In the genomic region with DNA sequence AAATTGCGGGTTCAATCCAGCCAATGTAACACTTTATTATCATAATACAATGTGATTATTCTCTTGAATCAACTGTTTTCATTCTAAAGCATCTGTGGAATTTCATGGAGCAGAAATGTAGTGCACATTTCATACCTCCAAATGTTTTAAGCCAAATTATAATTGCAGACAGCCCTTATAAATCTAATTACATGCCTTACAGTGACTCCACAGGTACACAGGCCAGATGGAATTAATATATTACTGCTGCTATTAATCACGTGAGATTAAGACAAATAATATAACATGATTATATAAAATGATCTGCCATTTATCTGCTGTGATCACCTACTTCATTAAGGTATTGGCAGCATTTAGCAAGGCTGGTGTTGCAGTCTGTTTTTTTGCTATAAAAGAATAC, we compare ENCODE assay signal across 16 cellular contexts. TPM values are rescaled to one million over a fixed set of nuclear protein-coding genes. Genes with fewer than 3 reads are reported as not detected.
DNase-seq lines count a peak whose midpoint lies in the region; ATAC-seq and TF ChIP-seq lines count a peak whose summit lies in the region.
"Had no signal": no experiment of that assay in that cellular context is flagged by ENCODE, and none has a peak within 500 bp of the region (broad histone marks: within the 10 kb centered on the region; RNA-seq: fewer than 3 reads in every experiment).

No MANE protein-coding gene starts in this region.

- no peak overlapping the region for H2AFZ ChIP-seq in Karpas-422 (ENCODE audit: low read length)

- H3K27ac ChIP-seq in Karpas-422 (ENCODE audit: low read length), result no peak overlapping the region
- H3K27ac ChIP-seq: 22Rv1; A549; BLaER1 treated with 17β-estradiol and CSF1 and Interleukin-3, amounts not matched to agents 10 nM and 100 nM; C4-2B had no signal

- H4K20me1 ChIP-seq in Karpas-422 (ENCODE audit: insufficient read depth, low read depth, low read length), result no peaks in the 10 kb centered on the region
- H4K20me1 ChIP-seq: BLaER1 treated with 17β-estradiol and CSF1 and Interleukin-3, amounts not matched to agents 10 nM and 100 nM had no signal

- no peak overlapping the region for H3K9ac ChIP-seq in Karpas-422 (ENCODE audit: low read length)
- H3K9ac ChIP-seq: BLaER1 treated with 17β-estradiol and CSF1 and Interleukin-3, amounts not matched to agents 10 nM and 100 nM had no signal

- H3K27me3 ChIP-seq in Karpas-422 (ENCODE audit: low read length), result no peaks in the 10 kb centered on the region
- H3K27me3 ChIP-seq: BLaER1 treated with 17β-estradiol and CSF1 and Interleukin-3, amounts not matched to agents 10 nM and 100 nM had no signal

- H3K4me3 ChIP-seq in Karpas-422 (ENCODE audit: low read length), result no peak overlapping the region
- H3K4me3 ChIP-seq: A549; BLaER1 treated with 17β-estradiol and CSF1 and Interleukin-3, amounts not matched to agents 10 nM and 100 nM had no signal

- H3K36me3 ChIP-seq in Karpas-422 (ENCODE audit: insufficient read depth, low read length), result no peaks in the 10 kb centered on the region
- H3K36me3 ChIP-seq: BLaER1 treated with 17β-estradiol and CSF1 and Interleukin-3, amounts not matched to agents 10 nM and 100 nM had no signal

- no peak overlapping the region for H3K4me2 ChIP-seq in Karpas-422 (ENCODE audit: low read depth, low read length, poor library complexity, severe bottlenecking)
- H3K4me2 ChIP-seq: A549; BLaER1 treated with 17β-estradiol and CSF1 and Interleukin-3, amounts not matched to agents 10 nM and 100 nM had no signal

- DNase-seq in Karpas-422, result peak; percentile 11
- DNase-seq in NCI-H82 treated with DMSO at 0.1 percent for 48 hours (lab: John Stamatoyannopoulos, UW; ENCODE audit: unreplicated experiment), result peak; percentile 38
- DNase-seq in T-helper 2 cell, result no peak
- DNase-seq: AML-193; Caco-2; Calu3; CD4-positive, alpha-beta T cell; CD8-positive, alpha-beta T cell; DMS79 treated with DMSO at 0.1 percent for 48 hours; GF-D8 had no signal

- H3K4me1 ChIP-seq in Karpas-422 (ENCODE audit: low read length), result no peaks in the 10 kb centered on the region
- H3K4me1 ChIP-seq: A549; BLaER1 treated with 17β-estradiol and CSF1 and Interleukin-3, amounts not matched to agents 10 nM and 100 nM; Caco-2 had no signal

- no peaks in the 10 kb centered on the region for H3K9me3 ChIP-seq in Karpas-422 (ENCODE audit: low read length)
- H3K9me3 ChIP-seq: A549, Caco-2 had no signal

- H3K79me2 ChIP-seq in Karpas-422 (ENCODE audit: low read length), result no peaks in the 10 kb centered on the region

- ATAC-seq in SK-N-SH treated with all-trans-retinoic acid at 6 μM for 48 hours, result peak; percentile 62
- ATAC-seq in HG03025 (IDR thresholded peaks at IDR 0.05; ENCODE audit: low FRiP score, unreplicated experiment), result no peak
- ATAC-seq: A549; CD8-positive, alpha-beta T cell had no signal

- H3K9me2 ChIP-seq in Karpas-422 (replicated peaks; ENCODE audit: insufficient read depth, low read length), result no peaks in the 10 kb centered on the region

TF ChIP-seq in SK-N-SH treated with all-trans-retinoic acid at 6 μM for 48 hours, 23 proteins besides CTCF, POLR2A, EP300 and RAD21:
- TF ChIP-seq ZFP30 (CRISPR knock-in tag; IDR thresholded peaks at IDR 0.05) (no peak), ARNTL (CRISPR knock-in tag; IDR thresholded peaks at IDR 0.05; ENCODE audit: borderline replicate concordance, low read depth) (no peak), TCF4 (CRISPR knock-in tag; IDR thresholded peaks at IDR 0.05; ENCODE audit: borderline replicate concordance) (peak; percentile 57), ISL1 (CRISPR knock-in tag; IDR thresholded peaks at IDR 0.05) (peak; percentile 53), ZNF70 (CRISPR knock-in tag; IDR thresholded peaks at IDR 0.05) (no peak), BACH2 (CRISPR knock-in tag; IDR thresholded peaks at IDR 0.05; ENCODE audit: borderline replicate concordance) (no peak), ZNF8 (CRISPR knock-in tag; IDR thresholded peaks at IDR 0.05) (no peak), GLIS3 (CRISPR knock-in tag; IDR thresholded peaks at IDR 0.05) (no peak)
- TF ChIP-seq, protein P1, sequence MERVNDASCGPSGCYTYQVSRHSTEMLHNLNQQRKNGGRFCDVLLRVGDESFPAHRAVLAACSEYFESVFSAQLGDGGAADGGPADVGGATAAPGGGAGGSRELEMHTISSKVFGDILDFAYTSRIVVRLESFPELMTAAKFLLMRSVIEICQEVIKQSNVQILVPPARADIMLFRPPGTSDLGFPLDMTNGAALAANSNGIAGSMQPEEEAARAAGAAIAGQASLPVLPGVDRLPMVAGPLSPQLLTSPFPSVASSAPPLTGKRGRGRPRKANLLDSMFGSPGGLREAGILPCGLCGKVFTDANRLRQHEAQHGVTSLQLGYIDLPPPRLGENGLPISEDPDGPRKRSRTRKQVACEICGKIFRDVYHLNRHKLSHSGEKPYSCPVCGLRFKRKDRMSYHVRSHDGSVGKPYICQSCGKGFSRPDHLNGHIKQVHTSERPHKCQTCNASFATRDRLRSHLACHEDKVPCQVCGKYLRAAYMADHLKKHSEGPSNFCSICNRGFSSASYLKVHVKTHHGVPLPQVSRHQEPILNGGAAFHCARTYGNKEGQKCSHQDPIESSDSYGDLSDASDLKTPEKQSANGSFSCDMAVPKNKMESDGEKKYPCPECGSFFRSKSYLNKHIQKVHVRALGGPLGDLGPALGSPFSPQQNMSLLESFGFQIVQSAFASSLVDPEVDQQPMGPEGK (CRISPR knock-in tag; IDR thresholded peaks at IDR 0.05; ENCODE audit: borderline replicate concordance), result no peak

RNA-seq across cellular contexts. Expression of gene ECI2, which starts 9.7 kb away (rescaled TPM):
- total RNA-seq in Karpas-422 (2014; rRNA removed; shearing (Covaris generic); ENCODE audit: low replicate concordance), result 11.0 and 12.9 TPM in 2 replicates

Comparison
In these comparisons a context has a peak if more than half of its experiments do, and no peak if none do; other contexts are left out.
1. DNase-seq: peak in Karpas-422 (single experiment) and NCI-H82 treated with DMSO at 0.1 percent for 48 hours (single experiment); none in T-helper 2 cell (0 of 5).